8 cellular contexts compared by ENCODE assay signal in genomic region chr10:6445671-6446278, GRCh38.
A peak's percentile ranks its signal among the peaks of the same experiment; 100 is the strongest.
DNase-seq lines count a peak whose midpoint lies in the region; ATAC-seq and TF ChIP-seq lines count a peak whose summit lies in the region.

No MANE protein-coding gene starts in this region.

- peak overlapping the region; percentile 83 for H3K27ac Mint-ChIP-seq in CD8-positive, alpha-beta T cell

- CTCF ChIA-PET in CD8-positive, alpha-beta T cell (lab: Charles Lee) = interaction anchor here (0.8 to 3.8 kb wide), 47 partner anchors 10 to 244 kb away, joined by 3 to 33 read pairs (median 5); partner anchors contain the start of genes PFKFB3 and PRKCQ

- no peaks in the 10 kb centered on the region for H3K9me3 ChIP-seq in CD8-positive, alpha-beta T cell (ENCODE audit: low read length)
- no peaks in the 10 kb centered on the region for H3K9me3 ChIP-seq in left lung

- no peaks in the 10 kb centered on the region for H3K27me3 Mint-ChIP-seq in CD8-positive, alpha-beta T cell (ENCODE audit: low read depth)

- H3K9me3 Mint-ChIP-seq in CD8-positive, alpha-beta T cell = no peaks in the 10 kb centered on the region

- peaks cover 22% of the 10 kb centered on the region for H3K4me1 Mint-ChIP-seq in CD8-positive, alpha-beta T cell (ENCODE audit: low read depth)

- H3K36me3 Mint-ChIP-seq in CD8-positive, alpha-beta T cell = peaks cover 62% of the 10 kb centered on the region

- intact Hi-C loops in CD8-positive, alpha-beta T cell (cut with DNase I, micrococcal nuclease) = loop anchor here (1.0 to 2.0 kb wide), 7 partner anchors 28 to 233 kb away; partner anchors contain the start of gene PRKCQ (in 1 of the 2)
- intact Hi-C loops in left lung (cut with DNase I) = no loop called here

- no peak overlapping the region for H3K4me3 Mint-ChIP-seq in CD8-positive, alpha-beta T cell

- DNase-seq in CD8-positive, alpha-beta T cell = peak; percentile 36 to 74 (median 58)
- DNase-seq in HuH-7.5 (ENCODE audit: low spot score) (peak; percentile 9), left lung (peak in 1 of 2 donors; percentile 47), NCI-H1417 treated with DMSO at 0.1 percent for 48 hours (lab: John Stamatoyannopoulos, UW) (no peak)
- DNase-seq in activated CD4-positive, CD25-positive, alpha-beta regulatory T cell treated with anti-CD3 and anti-CD28 coated beads, Interleukin-2, amount 50 U/mL, for 72 hours = peak; percentile 50
- DNase-seq in central memory CD4-positive, alpha-beta T cell = peak; percentile 24
- peak; percentile 33 for DNase-seq in stimulated activated CD8-positive, alpha-beta memory T cell treated with anti-CD3 and anti-CD28 coated beads, Interleukin-12 subunit alpha, Interleukin-12 subunit beta, amount 100 ng/mL, for 4 hours (ENCODE audit: low read depth)

- no peak overlapping the region for H3K4me3 ChIP-seq in CD8-positive, alpha-beta T cell (ENCODE audit: low read depth, low read length)
- no peak overlapping the region for H3K4me3 ChIP-seq in left lung

- peak; percentile 58 for ATAC-seq in CD8-positive, alpha-beta T cell
- peak; percentile 59 for ATAC-seq in left lung
- ATAC-seq in HG02852 (IDR thresholded peaks at IDR 0.05; ENCODE audit: unreplicated experiment) = no peak

- peak; percentile 73 for TF ChIP-seq CTCF in CD8-positive, alpha-beta T cell (IDR thresholded peaks at IDR 0.05)
- TF ChIP-seq CTCF in left lung (IDR thresholded peaks at IDR 0.05) = peak; percentile 53 to 54

- H3K4me1 ChIP-seq in CD8-positive, alpha-beta T cell (ENCODE audit: insufficient read depth, low read length) = peaks cover 8% of the 10 kb centered on the region
- H3K4me1 ChIP-seq in left lung = no peaks in the 10 kb centered on the region

- no peaks in the 10 kb centered on the region for H3K27me3 ChIP-seq in CD8-positive, alpha-beta T cell (ENCODE audit: insufficient read depth, low read length)
- no peaks in the 10 kb centered on the region for H3K27me3 ChIP-seq in left lung

- no peak overlapping the region for H3K27ac ChIP-seq in CD8-positive, alpha-beta T cell (ENCODE audit: low read depth, low read length)
- H3K27ac ChIP-seq in left lung = no peak overlapping the region

- H3K36me3 ChIP-seq in CD8-positive, alpha-beta T cell (ENCODE audit: insufficient read depth, low read length) = peaks cover 18% of the 10 kb centered on the region
- no peaks in the 10 kb centered on the region for H3K36me3 ChIP-seq in left lung

- POLR2A ChIA-PET in CD8-positive, alpha-beta T cell (lab: Charles Lee) = interaction anchor here (0.6 to 1.0 kb wide), 2 partner anchors 22 to 202 kb away, joined by 3 to 7 read pairs; no protein-coding TSS in a partner anchor

Comparison
In these comparisons a context has a peak if more than half of its experiments do, and no peak if none do; other contexts are left out.
1. intact Hi-C loops: an anchor here in CD8-positive, alpha-beta T cell (1.0 to 2.0 kb wide); none called in left lung.